In genomic region chr5:88786217-88786560, GRCh38 we compare ENCODE assay signal across 10 cellular contexts.
DNase-seq lines count a peak whose midpoint lies in the region; ATAC-seq and TF ChIP-seq lines count a peak whose summit lies in the region.
"Had no signal": no experiment of that assay in that cellular context is flagged by ENCODE, and none has a peak within 500 bp of the region (broad histone marks: within the 10 kb centered on the region; RNA-seq: fewer than 3 reads in every experiment).

No MANE protein-coding gene starts in this region.

- intact Hi-C loops in adrenal gland (cut with DNase I) (no loop called here), right cardiac atrium (cut with DNase I) (loop anchor here in 1 of 4 donors (5.0 kb wide), 1 partner anchor 96 kb away; the partner anchor contains the start of gene MEF2C)
- intact Hi-C loops in CD4-positive, alpha-beta T cell (cut with DNase I, micrococcal nuclease) = no loop called here
- intact Hi-C loops in activated CD4-positive, alpha-beta T cell treated with anti-CD3 and anti-CD28 coated beads, Interleukin-2, amount 10 ng/mL, durations not matched to agents 24 days and 14 days (cut with micrococcal nuclease) = no loop called here

- 8 to 27% (median 21%) methylated on average over 2 of the region's 2 CpGs for WGBS in adrenal gland, 4 donors
- 7% methylated on average over 2 of the region's 2 CpGs for WGBS in right cardiac atrium
- WGBS in smooth muscle cell (ENCODE audit: low lambda C conversion rate) = 23% methylated on average over 2 of the region's 2 CpGs

- no peak overlapping the region for H3K4me3 Mint-ChIP-seq in CD4-positive, alpha-beta T cell
- no peak overlapping the region for H3K4me3 Mint-ChIP-seq in activated CD4-positive, alpha-beta T cell treated with anti-CD3 and anti-CD28 coated beads, Interleukin-2, amount 10 ng/mL, durations not matched to agents 24 days and 14 days
- H3K4me3 Mint-ChIP-seq: activated naive CD4-positive, alpha-beta T cell treated with anti-CD3 and anti-CD28 coated beads, Interleukin-2, amount 50 U/mL, for 24 hours had no signal

- POLR2A ChIA-PET in CD4-positive, alpha-beta T cell (lab: Charles Lee) = no interaction called here

- H3K4me2 ChIP-seq in smooth muscle cell = peak overlapping the region; percentile 82

- no peaks in the 10 kb centered on the region for H3K36me3 ChIP-seq in adrenal gland (replicated peaks in 1 of 2)
- H3K36me3 ChIP-seq in smooth muscle cell (ENCODE audit: low read depth) = no peaks in the 10 kb centered on the region

- H3K36me3 Mint-ChIP-seq in CD4-positive, alpha-beta T cell (ENCODE audit: low read depth) = no peaks in the 10 kb centered on the region
- H3K36me3 Mint-ChIP-seq in activated CD4-positive, alpha-beta T cell treated with anti-CD3 and anti-CD28 coated beads, Interleukin-2, amount 10 ng/mL, durations not matched to agents 24 days and 14 days (ENCODE audit: low read depth) = no peaks in the 10 kb centered on the region
- H3K36me3 Mint-ChIP-seq: activated naive CD4-positive, alpha-beta T cell treated with anti-CD3 and anti-CD28 coated beads, Interleukin-2, amount 50 U/mL, for 24 hours had no signal

- TF ChIP-seq POLR2A in adrenal gland (IDR thresholded peaks at IDR 0.05) = no peak

- no peak for DNase-seq in adrenal gland
- no peak for DNase-seq in right cardiac atrium
- no peak for DNase-seq in smooth muscle cell (lab: John Stamatoyannopoulos, UW; ENCODE audit: unreplicated experiment)
- no peak for DNase-seq in SIG-M5 treated with dmso at 0.1 percent for 504 hours (lab: John Stamatoyannopoulos, UW; ENCODE audit: unreplicated experiment)
- DNase-seq in CD4-positive, alpha-beta T cell = no peak
- no peak for DNase-seq in HT-29 (ENCODE audit: low spot score)
- DNase-seq in activated CD4-positive, alpha-beta T cell treated with anti-CD3 and anti-CD28 coated beads, Interleukin-2, amount 10 ng/mL, durations not matched to agents 24 days and 14 days = no peak
- DNase-seq: SIG-M5 had no signal

- peak overlapping the region; percentile 57 for H2AFZ ChIP-seq in smooth muscle cell (ENCODE audit: low read depth)

- no peaks in the 10 kb centered on the region for H3K9me3 Mint-ChIP-seq in CD4-positive, alpha-beta T cell
- H3K9me3 Mint-ChIP-seq in activated CD4-positive, alpha-beta T cell treated with anti-CD3 and anti-CD28 coated beads, Interleukin-2, amount 10 ng/mL, durations not matched to agents 24 days and 14 days = no peaks in the 10 kb centered on the region
- H3K9me3 Mint-ChIP-seq: activated naive CD4-positive, alpha-beta T cell treated with anti-CD3 and anti-CD28 coated beads, Interleukin-2, amount 50 U/mL, for 24 hours had no signal

- H3K27ac ChIP-seq in adrenal gland (peak overlapping the region in 3 of 5 donors; percentile 33 to 79 (median 78)), right cardiac atrium (ENCODE audit: low read length) (peak overlapping the region; percentile 83), smooth muscle cell (ENCODE audit: low read depth) (peak overlapping the region; percentile 99)
- H3K27ac ChIP-seq in CD4-positive, alpha-beta T cell (ENCODE audit: low read depth, low read length) = no peak overlapping the region

- peak overlapping the region; percentile 94 for H3K9ac ChIP-seq in smooth muscle cell (ENCODE audit: low read depth)

- H3K27me3 Mint-ChIP-seq in CD4-positive, alpha-beta T cell = no peaks in the 10 kb centered on the region
- no peaks in the 10 kb centered on the region for H3K27me3 Mint-ChIP-seq in activated CD4-positive, alpha-beta T cell treated with anti-CD3 and anti-CD28 coated beads, Interleukin-2, amount 10 ng/mL, durations not matched to agents 24 days and 14 days

- ATAC-seq in GM18907 (IDR thresholded peaks at IDR 0.05; ENCODE audit: unreplicated experiment) = peak; percentile 3
- ATAC-seq in right cardiac atrium = peak; percentile 63 to 71
- ATAC-seq in CD4-positive, alpha-beta T cell (ENCODE audit: poor library complexity) = no peak

- H3K27me3 ChIP-seq in adrenal gland (no peaks in the 10 kb centered on the region), right cardiac atrium (ENCODE audit: control insufficient read depth, insufficient read depth) (no peaks in the 10 kb centered on the region), smooth muscle cell (ENCODE audit: low read depth) (no peaks in the 10 kb centered on the region)
- H3K27me3 ChIP-seq in CD4-positive, alpha-beta T cell (ENCODE audit: control insufficient read depth, insufficient read depth, low read length) = no peaks in the 10 kb centered on the region

- H3K27ac Mint-ChIP-seq in CD4-positive, alpha-beta T cell = no peak overlapping the region
- no peak overlapping the region for H3K27ac Mint-ChIP-seq in activated CD4-positive, alpha-beta T cell treated with anti-CD3 and anti-CD28 coated beads, Interleukin-2, amount 10 ng/mL, durations not matched to agents 24 days and 14 days
- H3K27ac Mint-ChIP-seq: activated naive CD4-positive, alpha-beta T cell treated with anti-CD3 and anti-CD28 coated beads, Interleukin-2, amount 50 U/mL, for 24 hours had no signal

- H3K4me1 ChIP-seq in adrenal gland (replicated peaks in 1 of 2) = peaks cover 20 to 40% of the 10 kb centered on the region in 2 donors
- peaks cover 4% of the 10 kb centered on the region for H3K4me1 ChIP-seq in right cardiac atrium (ENCODE audit: control insufficient read depth, insufficient read depth, low read length)
- H3K4me1 ChIP-seq in smooth muscle cell (ENCODE audit: low read depth) = peaks cover 24% of the 10 kb centered on the region

- H3K4me3 ChIP-seq in adrenal gland = peak overlapping the region in 1 of 4 donors; percentile 25
- H3K4me3 ChIP-seq in right cardiac atrium (ENCODE audit: low read length) = peak overlapping the region; percentile 56
- peak overlapping the region; percentile 38 for H3K4me3 ChIP-seq in smooth muscle cell

- no peaks in the 10 kb centered on the region for H3K79me2 ChIP-seq in smooth muscle cell (ENCODE audit: low read depth)

- CTCF ChIA-PET in CD4-positive, alpha-beta T cell (lab: Charles Lee) = no interaction called here

- H3K9me3 ChIP-seq in adrenal gland (replicated peaks in 1 of 3) (no peaks in the 10 kb centered on the region), right cardiac atrium (ENCODE audit: control insufficient read depth, low read length) (no peaks in the 10 kb centered on the region), smooth muscle cell (replicated peaks; ENCODE audit: low read depth) (no peaks in the 10 kb centered on the region)
- H3K9me3 ChIP-seq in CD4-positive, alpha-beta T cell (ENCODE audit: control insufficient read depth, low read length) = no peaks in the 10 kb centered on the region

- TF ChIP-seq CTCF in adrenal gland (IDR thresholded peaks at IDR 0.05) (no peak), smooth muscle cell (IDR thresholded peaks at IDR 0.05; ENCODE audit: borderline replicate concordance, insufficient read depth, poor library complexity, severe bottlenecking) (no peak)
- no peak for TF ChIP-seq CTCF in CD4-positive, alpha-beta T cell (IDR thresholded peaks at IDR 0.05)

- H4K20me1 ChIP-seq in smooth muscle cell (ENCODE audit: low read depth) = no peaks in the 10 kb centered on the region

- H3F3A ChIP-seq in smooth muscle cell (ENCODE audit: low read depth) = peaks cover 3% of the 10 kb centered on the region

- H3K4me1 Mint-ChIP-seq in CD4-positive, alpha-beta T cell (ENCODE audit: low read depth) = no peaks in the 10 kb centered on the region
- peaks cover 11% of the 10 kb centered on the region for H3K4me1 Mint-ChIP-seq in activated CD4-positive, alpha-beta T cell treated with anti-CD3 and anti-CD28 coated beads, Interleukin-2, amount 10 ng/mL, durations not matched to agents 24 days and 14 days
- H3K4me1 Mint-ChIP-seq: activated naive CD4-positive, alpha-beta T cell treated with anti-CD3 and anti-CD28 coated beads, Interleukin-2, amount 50 U/mL, for 24 hours had no signal
